ENCODE assay signal across 1 cellular context in the genomic region with DNA sequence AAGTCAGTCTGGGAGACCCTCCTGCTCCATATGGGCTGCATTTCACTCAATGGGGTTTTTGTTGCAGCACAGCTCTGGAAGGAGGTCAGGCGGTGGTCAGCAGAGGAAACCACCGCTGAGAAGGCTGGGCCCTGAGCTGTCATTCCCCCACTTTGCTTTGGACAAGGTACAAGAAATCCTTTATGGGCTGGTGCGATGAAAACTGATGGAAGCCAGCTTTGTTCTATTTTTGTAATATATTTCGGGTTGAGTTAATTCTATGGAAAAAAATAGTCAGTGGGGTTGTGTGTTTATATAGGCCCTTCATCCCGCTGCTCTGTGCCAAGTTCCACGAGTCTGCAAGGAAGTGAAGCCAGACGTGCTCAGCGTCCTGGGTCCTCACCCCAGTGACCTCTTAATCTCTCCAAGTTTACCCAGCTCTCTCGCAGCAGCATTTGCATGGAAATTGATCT.
TF ChIP-seq lines count a peak whose summit lies in the region.

No MANE protein-coding gene starts in this region.

TF ChIP-seq in WTC11, 78 proteins besides CTCF, POLR2A, EP300 and RAD21 (continued from another document):
- TF ChIP-seq, protein P1, sequence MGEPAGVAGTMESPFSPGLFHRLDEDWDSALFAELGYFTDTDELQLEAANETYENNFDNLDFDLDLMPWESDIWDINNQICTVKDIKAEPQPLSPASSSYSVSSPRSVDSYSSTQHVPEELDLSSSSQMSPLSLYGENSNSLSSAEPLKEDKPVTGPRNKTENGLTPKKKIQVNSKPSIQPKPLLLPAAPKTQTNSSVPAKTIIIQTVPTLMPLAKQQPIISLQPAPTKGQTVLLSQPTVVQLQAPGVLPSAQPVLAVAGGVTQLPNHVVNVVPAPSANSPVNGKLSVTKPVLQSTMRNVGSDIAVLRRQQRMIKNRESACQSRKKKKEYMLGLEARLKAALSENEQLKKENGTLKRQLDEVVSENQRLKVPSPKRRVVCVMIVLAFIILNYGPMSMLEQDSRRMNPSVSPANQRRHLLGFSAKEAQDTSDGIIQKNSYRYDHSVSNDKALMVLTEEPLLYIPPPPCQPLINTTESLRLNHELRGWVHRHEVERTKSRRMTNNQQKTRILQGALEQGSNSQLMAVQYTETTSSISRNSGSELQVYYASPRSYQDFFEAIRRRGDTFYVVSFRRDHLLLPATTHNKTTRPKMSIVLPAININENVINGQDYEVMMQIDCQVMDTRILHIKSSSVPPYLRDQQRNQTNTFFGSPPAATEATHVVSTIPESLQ (CRISPR knock-in tag; IDR thresholded peaks at IDR 0.05): no peak
- TF ChIP-seq SMAD3 (CRISPR knock-in tag; IDR thresholded peaks at IDR 0.05; ENCODE audit: borderline replicate concordance) (no peak), SMAD4 (CRISPR knock-in tag; IDR thresholded peaks at IDR 0.05) (no peak)
- TF ChIP-seq, protein P2, sequence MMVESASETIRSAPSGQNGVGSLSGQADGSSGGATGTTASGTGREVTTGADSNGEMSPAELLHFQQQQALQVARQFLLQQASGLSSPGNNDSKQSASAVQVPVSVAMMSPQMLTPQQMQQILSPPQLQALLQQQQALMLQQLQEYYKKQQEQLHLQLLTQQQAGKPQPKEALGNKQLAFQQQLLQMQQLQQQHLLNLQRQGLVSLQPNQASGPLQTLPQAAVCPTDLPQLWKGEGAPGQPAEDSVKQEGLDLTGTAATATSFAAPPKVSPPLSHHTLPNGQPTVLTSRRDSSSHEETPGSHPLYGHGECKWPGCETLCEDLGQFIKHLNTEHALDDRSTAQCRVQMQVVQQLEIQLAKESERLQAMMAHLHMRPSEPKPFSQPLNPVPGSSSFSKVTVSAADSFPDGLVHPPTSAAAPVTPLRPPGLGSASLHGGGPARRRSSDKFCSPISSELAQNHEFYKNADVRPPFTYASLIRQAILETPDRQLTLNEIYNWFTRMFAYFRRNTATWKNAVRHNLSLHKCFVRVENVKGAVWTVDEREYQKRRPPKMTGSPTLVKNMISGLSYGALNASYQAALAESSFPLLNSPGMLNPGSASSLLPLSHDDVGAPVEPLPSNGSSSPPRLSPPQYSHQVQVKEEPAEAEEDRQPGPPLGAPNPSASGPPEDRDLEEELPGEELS (CRISPR knock-in tag; IDR thresholded peaks at IDR 0.05): no peak
